Comparison of ENCODE assay signal across 2 cellular contexts in genomic region chr5:67305401-67305800, GRCh38.
TF ChIP-seq lines count a peak whose summit lies in the region.

No MANE protein-coding gene starts in this region.

TF ChIP-seq in IMR-90, 13 proteins besides CTCF, POLR2A, EP300 and RAD21:
- no peak for TF ChIP-seq ELK1 (IDR thresholded peaks at IDR 0.05; ENCODE audit: borderline replicate concordance, low read depth, low read length)
- no peak for TF ChIP-seq BHLHE40 (IDR thresholded peaks at IDR 0.05; ENCODE audit: low read depth, low read length)
- no peak for TF ChIP-seq FOS (IDR thresholded peaks at IDR 0.05; ENCODE audit: low read depth, low read length)
- no peak for TF ChIP-seq MAFK (IDR thresholded peaks at IDR 0.05; ENCODE audit: low read depth, low read length)
- no peak for TF ChIP-seq CEBPB (IDR thresholded peaks at IDR 0.05; ENCODE audit: low read depth, low read length)
- no peak for TF ChIP-seq MXI1 (IDR thresholded peaks at IDR 0.05; ENCODE audit: borderline replicate concordance, low read depth, low read length)
- no peak for TF ChIP-seq RFX5 (IDR thresholded peaks at IDR 0.05; ENCODE audit: low read depth, low read length)
- TF ChIP-seq NFE2L2 (IDR thresholded peaks at IDR 0.05; ENCODE audit: low read depth, low read length): no peak
- no peak for TF ChIP-seq USF2 (IDR thresholded peaks at IDR 0.05; ENCODE audit: low read depth, low read length)
- no peak for TF ChIP-seq CHD1 (IDR thresholded peaks at IDR 0.05; ENCODE audit: low read depth, low read length)
- no peak for TF ChIP-seq SMC3 (IDR thresholded peaks at IDR 0.05; ENCODE audit: low read depth, low read length)
- TF ChIP-seq MAZ (IDR thresholded peaks at IDR 0.05; ENCODE audit: borderline replicate concordance, low read depth, low read length): no peak
- no peak for TF ChIP-seq RCOR1 (IDR thresholded peaks at IDR 0.05; ENCODE audit: insufficient replicate concordance, low read length)

TF ChIP-seq in endothelial cell of umbilical vein, 7 proteins besides CTCF, POLR2A, EP300 and RAD21:
- TF ChIP-seq MAX (IDR thresholded peaks at IDR 0.05; ENCODE audit: insufficient read depth, insufficient read length) (no peak), GATA2 (IDR thresholded peaks at IDR 0.05; ENCODE audit: insufficient read depth, insufficient read length, low read depth, low read length) (no peak), JUN (IDR thresholded peaks at IDR 0.05; ENCODE audit: borderline replicate concordance, insufficient read depth, insufficient read length, low read depth) (no peak), POLR2AphosphoS5 (IDR thresholded peaks at IDR 0.05; ENCODE audit: insufficient read depth, low read depth, low read length) (no peak), FOS (IDR thresholded peaks at IDR 0.05; ENCODE audit: borderline replicate concordance, insufficient read depth, low read length) (no peak), MYC (IDR thresholded peaks at IDR 0.05; ENCODE audit: low read depth, low read length) (no peak), EZH2 (IDR thresholded peaks at IDR 0.05; ENCODE audit: borderline replicate concordance, low read depth, low read length, severe bottlenecking) (no peak)
